1 cellular context compared by ENCODE assay signal in the genomic region with DNA sequence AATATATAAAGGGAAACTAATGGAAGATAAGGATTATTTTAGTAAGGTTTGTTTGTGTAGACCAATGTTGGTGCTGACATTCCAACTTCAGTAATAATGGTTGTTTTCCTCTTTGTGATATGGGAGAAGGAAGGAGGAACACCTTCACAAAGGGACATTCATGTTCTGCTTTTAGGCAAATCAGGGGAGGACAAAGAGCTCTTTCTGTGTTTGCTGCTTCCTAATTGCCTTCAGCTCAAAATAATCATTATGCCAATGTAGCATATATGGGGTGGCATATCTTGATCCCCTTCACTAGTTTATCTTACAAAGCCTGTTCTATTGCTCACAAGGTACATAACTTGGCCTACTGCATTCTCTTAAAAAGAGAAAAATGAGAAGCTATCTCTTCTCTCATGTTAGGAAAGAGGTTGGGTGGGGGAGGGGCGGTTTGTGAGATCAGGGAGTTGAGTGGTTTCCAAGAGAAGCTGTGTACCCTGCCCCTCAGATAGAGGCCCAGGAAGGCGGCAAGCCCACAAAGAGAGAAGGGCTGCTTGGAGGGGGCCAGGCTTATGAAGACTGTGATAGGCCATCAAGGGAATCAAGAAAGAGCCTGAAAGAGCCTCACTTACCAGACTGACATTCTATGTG.
TF ChIP-seq lines count a peak whose summit lies in the region.

No MANE protein-coding gene starts in this region.

TF ChIP-seq in HepG2, 621 proteins besides CTCF, POLR2A, EP300 and RAD21 (continues in another document):
- peak; percentile 83; the same call in 1 of the 2 replicates for TF ChIP-seq SIX4 (CRISPR knock-in tag; IDR thresholded peaks at IDR 0.05)
- TF ChIP-seq, protein P1, sequence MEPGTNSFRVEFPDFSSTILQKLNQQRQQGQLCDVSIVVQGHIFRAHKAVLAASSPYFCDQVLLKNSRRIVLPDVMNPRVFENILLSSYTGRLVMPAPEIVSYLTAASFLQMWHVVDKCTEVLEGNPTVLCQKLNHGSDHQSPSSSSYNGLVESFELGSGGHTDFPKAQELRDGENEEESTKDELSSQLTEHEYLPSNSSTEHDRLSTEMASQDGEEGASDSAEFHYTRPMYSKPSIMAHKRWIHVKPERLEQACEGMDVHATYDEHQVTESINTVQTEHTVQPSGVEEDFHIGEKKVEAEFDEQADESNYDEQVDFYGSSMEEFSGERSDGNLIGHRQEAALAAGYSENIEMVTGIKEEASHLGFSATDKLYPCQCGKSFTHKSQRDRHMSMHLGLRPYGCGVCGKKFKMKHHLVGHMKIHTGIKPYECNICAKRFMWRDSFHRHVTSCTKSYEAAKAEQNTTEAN (CRISPR knock-in tag; conservative IDR thresholded peaks at IDR 0.05): peak; percentile 60; the same call in 1 of the 2 replicates
- TF ChIP-seq ZFP82 (CRISPR knock-in tag; IDR thresholded peaks at IDR 0.05; ENCODE audit: borderline replicate concordance): 0 out of 2 replicates have a peak, but pooled peaks have one; percentile 47
- TF ChIP-seq, protein P2, sequence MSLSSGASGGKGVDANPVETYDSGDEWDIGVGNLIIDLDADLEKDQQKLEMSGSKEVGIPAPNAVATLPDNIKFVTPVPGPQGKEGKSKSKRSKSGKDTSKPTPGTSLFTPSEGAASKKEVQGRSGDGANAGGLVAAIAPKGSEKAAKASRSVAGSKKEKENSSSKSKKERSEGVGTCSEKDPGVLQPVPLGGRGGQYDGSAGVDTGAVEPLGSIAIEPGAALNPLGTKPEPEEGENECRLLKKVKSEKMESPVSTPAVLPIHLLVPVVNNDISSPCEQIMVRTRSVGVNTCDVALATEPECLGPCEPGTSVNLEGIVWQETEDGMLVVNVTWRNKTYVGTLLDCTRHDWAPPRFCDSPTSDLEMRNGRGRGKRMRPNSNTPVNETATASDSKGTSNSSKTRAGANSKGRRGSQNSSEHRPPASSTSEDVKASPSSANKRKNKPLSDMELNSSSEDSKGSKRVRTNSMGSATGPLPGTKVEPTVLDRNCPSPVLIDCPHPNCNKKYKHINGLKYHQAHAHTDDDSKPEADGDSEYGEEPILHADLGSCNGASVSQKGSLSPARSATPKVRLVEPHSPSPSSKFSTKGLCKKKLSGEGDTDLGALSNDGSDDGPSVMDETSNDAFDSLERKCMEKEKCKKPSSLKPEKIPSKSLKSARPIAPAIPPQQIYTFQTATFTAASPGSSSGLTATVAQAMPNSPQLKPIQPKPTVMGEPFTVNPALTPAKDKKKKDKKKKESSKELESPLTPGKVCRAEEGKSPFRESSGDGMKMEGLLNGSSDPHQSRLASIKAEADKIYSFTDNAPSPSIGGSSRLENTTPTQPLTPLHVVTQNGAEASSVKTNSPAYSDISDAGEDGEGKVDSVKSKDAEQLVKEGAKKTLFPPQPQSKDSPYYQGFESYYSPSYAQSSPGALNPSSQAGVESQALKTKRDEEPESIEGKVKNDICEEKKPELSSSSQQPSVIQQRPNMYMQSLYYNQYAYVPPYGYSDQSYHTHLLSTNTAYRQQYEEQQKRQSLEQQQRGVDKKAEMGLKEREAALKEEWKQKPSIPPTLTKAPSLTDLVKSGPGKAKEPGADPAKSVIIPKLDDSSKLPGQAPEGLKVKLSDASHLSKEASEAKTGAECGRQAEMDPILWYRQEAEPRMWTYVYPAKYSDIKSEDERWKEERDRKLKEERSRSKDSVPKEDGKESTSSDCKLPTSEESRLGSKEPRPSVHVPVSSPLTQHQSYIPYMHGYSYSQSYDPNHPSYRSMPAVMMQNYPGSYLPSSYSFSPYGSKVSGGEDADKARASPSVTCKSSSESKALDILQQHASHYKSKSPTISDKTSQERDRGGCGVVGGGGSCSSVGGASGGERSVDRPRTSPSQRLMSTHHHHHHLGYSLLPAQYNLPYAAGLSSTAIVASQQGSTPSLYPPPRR (CRISPR knock-in tag; IDR thresholded peaks at IDR 0.05; ENCODE audit: borderline replicate concordance): no peak
- peak; percentile 52 for TF ChIP-seq ZFY (CRISPR knock-in tag; IDR thresholded peaks at IDR 0.05)
- peak; percentile 32; the same call in 1 of the 2 replicates for TF ChIP-seq BRCA1 (CRISPR knock-in tag; IDR thresholded peaks at IDR 0.05)
- TF ChIP-seq NAIF1 (CRISPR knock-in tag; IDR thresholded peaks at IDR 0.05; ENCODE audit: borderline replicate concordance): peak; percentile 47; the same call in 1 of the 2 replicates
- TF ChIP-seq ZBTB7B (CRISPR knock-in tag; IDR thresholded peaks at IDR 0.05): peak; percentile 96
- TF ChIP-seq LBX2 (CRISPR knock-in tag; IDR thresholded peaks at IDR 0.05; ENCODE audit: borderline replicate concordance): no peak; the same call in 1 of the 2 replicates
- TF ChIP-seq ZNF512B (CRISPR knock-in tag; IDR thresholded peaks at IDR 0.05; ENCODE audit: borderline replicate concordance): no peak
- no peak for TF ChIP-seq ZNF367 (CRISPR knock-in tag; IDR thresholded peaks at IDR 0.05; ENCODE audit: borderline replicate concordance)
- TF ChIP-seq TEAD3 (CRISPR knock-in tag; optimal IDR thresholded peaks at IDR 0.05; ENCODE audit: borderline replicate concordance): no peak
- no peak for TF ChIP-seq ZNF512 (CRISPR knock-in tag; IDR thresholded peaks at IDR 0.05)
- TF ChIP-seq ZNF703 (CRISPR knock-in tag; IDR thresholded peaks at IDR 0.05; ENCODE audit: borderline replicate concordance): no peak
- TF ChIP-seq ZNF225 (CRISPR knock-in tag; IDR thresholded peaks at IDR 0.05): no peak
- no peak for TF ChIP-seq ZNF142 (CRISPR knock-in tag; IDR thresholded peaks at IDR 0.05)
- no peak for TF ChIP-seq SRSF9 (IDR thresholded peaks at IDR 0.05; ENCODE audit: borderline replicate concordance, insufficient read depth, low read depth, low read length, poor library complexity, severe bottlenecking)
- TF ChIP-seq, protein P3, sequence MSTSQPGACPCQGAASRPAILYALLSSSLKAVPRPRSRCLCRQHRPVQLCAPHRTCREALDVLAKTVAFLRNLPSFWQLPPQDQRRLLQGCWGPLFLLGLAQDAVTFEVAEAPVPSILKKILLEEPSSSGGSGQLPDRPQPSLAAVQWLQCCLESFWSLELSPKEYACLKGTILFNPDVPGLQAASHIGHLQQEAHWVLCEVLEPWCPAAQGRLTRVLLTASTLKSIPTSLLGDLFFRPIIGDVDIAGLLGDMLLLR (CRISPR knock-in tag; IDR thresholded peaks at IDR 0.05): no peak
- peak; percentile 90 for TF ChIP-seq PATZ1 (CRISPR knock-in tag; IDR thresholded peaks at IDR 0.05)
- 0 out of 2 replicates have a peak, but pooled peaks have one; percentile 15 for TF ChIP-seq ELF1 (CRISPR knock-in tag; IDR thresholded peaks at IDR 0.05)
- TF ChIP-seq PRDM4 (CRISPR knock-in tag; IDR thresholded peaks at IDR 0.05; ENCODE audit: borderline replicate concordance): no peak
